Comparison of ENCODE assay signal across 8 cellular contexts in genomic region chr15:77187751-77188464, GRCh38.
DNase-seq lines count a peak whose midpoint lies in the region; ATAC-seq and TF ChIP-seq lines count a peak whose summit lies in the region.

No MANE protein-coding gene starts in this region.

- no peak overlapping the region for H3K9ac ChIP-seq in KMS-11

- in situ Hi-C loops in astrocyte of the cerebellum (cut with HindIII; ENCODE audit: low sequenced_read_pairs) = no loop called here

- H4K20me1 ChIP-seq in KMS-11 (ENCODE audit: insufficient read depth) = no peaks in the 10 kb centered on the region

- 57 to 61% methylated on average over 4 of the region's 4 CpGs for WGBS in tibial nerve, 2 donors

- H3K27me3 ChIP-seq in KMS-11 (ENCODE audit: insufficient read depth, low read depth) = no peaks in the 10 kb centered on the region
- H3K27me3 ChIP-seq in left lung = no peaks in the 10 kb centered on the region
- no peaks in the 10 kb centered on the region for H3K27me3 ChIP-seq in tibial nerve

- DNase-seq in astrocyte of the cerebellum (ENCODE audit: low read depth) (peak; percentile 6), left lung (peak in 1 of 2 donors; percentile 51), tibial nerve (ENCODE audit: low spot score in 2 of 2) (peak; percentile 20 to 58), NCI-H510A (lab: John Stamatoyannopoulos, UW) (no peak)

- peaks cover 22% of the 10 kb centered on the region for H3K4me1 ChIP-seq in KMS-11 (ENCODE audit: low read depth, poor library complexity, severe bottlenecking)
- peaks cover 22 to 49% of the 10 kb centered on the region in 2 donors for H3K4me1 ChIP-seq in left lung
- peaks cover 0 to 47% (median 12%) of the 10 kb centered on the region in 4 donors for H3K4me1 ChIP-seq in tibial nerve

- ATAC-seq in GM18858 (IDR thresholded peaks at IDR 0.05; ENCODE audit: unreplicated experiment) (peak; percentile 43), left lung (peak; percentile 53), HG03159 (IDR thresholded peaks at IDR 0.05; ENCODE audit: unreplicated experiment) (no peak), HG02981 (IDR thresholded peaks at IDR 0.05; ENCODE audit: unreplicated experiment) (no peak)

- H3K36me3 ChIP-seq in KMS-11 (ENCODE audit: insufficient read depth) (no peaks in the 10 kb centered on the region), left lung (no peaks in the 10 kb centered on the region), tibial nerve (no peaks in the 10 kb centered on the region)

- intact Hi-C loops in left lung (cut with DNase I) = loop anchor here in 1 of 2 donors (10.0 kb wide), 1 partner anchor 347 kb away; no protein-coding TSS in a partner anchor

- TF ChIP-seq CTCF in KMS-11 (conservative IDR thresholded peaks at IDR 0.05; ENCODE audit: low read depth, low read length) = no peak
- TF ChIP-seq CTCF in astrocyte of the cerebellum (IDR thresholded peaks at IDR 0.05; ENCODE audit: low read depth, low read length, missing control alignments) = no peak
- no peak for TF ChIP-seq CTCF in left lung (IDR thresholded peaks at IDR 0.05)
- TF ChIP-seq CTCF in tibial nerve (IDR thresholded peaks at IDR 0.05) = no peak

- H3K27ac ChIP-seq in KMS-11 = no peak overlapping the region
- H3K27ac ChIP-seq in left lung = peak overlapping the region; percentile 67 to 74
- peak overlapping the region in 3 of 4 donors; percentile 48 to 81 (median 81) for H3K27ac ChIP-seq in tibial nerve

- TF ChIP-seq EP300 in tibial nerve (IDR thresholded peaks at IDR 0.05) = peak; percentile 93 to 96

- no peak overlapping the region for H2AFZ ChIP-seq in KMS-11 (ENCODE audit: low read depth)

- H3K79me2 ChIP-seq in KMS-11 (ENCODE audit: insufficient read depth, low read depth) = no peaks in the 10 kb centered on the region

- no peaks in the 10 kb centered on the region for H3K9me3 ChIP-seq in left lung
- no peaks in the 10 kb centered on the region for H3K9me3 ChIP-seq in tibial nerve

- no peak overlapping the region for H3K4me3 ChIP-seq in KMS-11 (IDR thresholded peaks at IDR 0.05; ENCODE audit: insufficient read depth, low read depth, low read length)
- no peak overlapping the region for H3K4me3 ChIP-seq in astrocyte of the cerebellum (ENCODE audit: low read depth, low read length)
- H3K4me3 ChIP-seq in left lung = no peak overlapping the region
- no peak overlapping the region for H3K4me3 ChIP-seq in tibial nerve

- H3K4me2 ChIP-seq in KMS-11 = 0 out of 2 replicates have a peak overlapping the region, but pooled peaks have one; percentile 7

- no peak for TF ChIP-seq POLR2A in tibial nerve (IDR thresholded peaks at IDR 0.05)

Comparison
In these comparisons a context has a peak if more than half of its experiments do, and no peak if none do; other contexts are left out.
1. ATAC-seq: peak in GM18858 (single experiment) and left lung (single experiment); none in HG03159 (single experiment) and HG02981 (single experiment).